Comparison of ENCODE assay signal across 13 cellular contexts in the genomic region with DNA sequence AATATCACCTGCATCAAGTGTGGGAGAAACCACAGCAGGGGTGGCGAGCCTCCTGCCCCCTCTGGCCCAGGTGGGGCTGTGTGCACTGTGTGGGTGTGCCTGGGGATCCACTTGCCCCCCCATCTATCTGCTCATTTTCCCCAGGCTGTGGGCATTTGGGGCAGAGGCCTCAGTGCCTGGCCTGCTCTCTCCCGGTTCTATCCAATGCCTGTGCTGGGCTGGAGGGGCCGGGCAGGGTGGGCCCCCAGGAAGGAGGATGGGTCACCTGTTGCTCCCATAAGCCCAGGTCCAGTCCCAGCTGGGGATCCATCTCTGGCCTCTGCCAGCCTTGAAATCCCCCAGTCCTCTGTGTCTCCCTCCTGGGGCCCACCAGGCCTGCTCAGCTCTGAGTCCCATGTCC.
DNase-seq lines count a peak whose midpoint lies in the region; ATAC-seq and TF ChIP-seq lines count a peak whose summit lies in the region.
"Had no signal": no experiment of that assay in that cellular context is flagged by ENCODE, and none has a peak within 500 bp of the region (broad histone marks: within the 10 kb centered on the region; RNA-seq: fewer than 3 reads in every experiment).

No MANE protein-coding gene starts in this region.

- no peak for DNase-seq in endothelial cell (ENCODE audit: low spot score)
- peak; percentile 75 for DNase-seq in mesenteric fat pad (ENCODE audit: low spot score)
- no peak for DNase-seq in aorta
- no peak for DNase-seq in epidermal melanocyte (ENCODE audit: insufficient read length, low spot score)
- DNase-seq: CD8-positive, alpha-beta memory T cell; DMS53; GM23248; IMR-90 had no signal

- H3K36me3 ChIP-seq in HEK293 (ENCODE audit: control insufficient read depth in 2 of 2, insufficient read depth in 1 of 2, low read length in 2 of 2), result no peaks in the 10 kb centered on the region
- no peaks in the 10 kb centered on the region for H3K36me3 ChIP-seq in aorta (ENCODE audit: control insufficient read depth in 1 of 2, insufficient read depth in 2 of 2, low read length in 1 of 2)

- peak overlapping the region; percentile 72 for H3K4me3 Mint-ChIP-seq in endothelial cell (ENCODE audit: unreplicated experiment)
- H3K4me3 Mint-ChIP-seq: CD14-positive monocyte; CD8-positive, alpha-beta memory T cell had no signal

- H3K4me1 ChIP-seq in HEK293 (ENCODE audit: control insufficient read depth, insufficient read depth, low read length), result no peaks in the 10 kb centered on the region
- no peaks in the 10 kb centered on the region for H3K4me1 ChIP-seq in aorta (ENCODE audit: control insufficient read depth in 1 of 2, insufficient read depth in 2 of 2, low read length in 2 of 2)
- H3K4me1 ChIP-seq: A549 had no signal

- ATAC-seq in aorta (ENCODE audit: low FRiP score) (peak; percentile 44), GM18858 (IDR thresholded peaks at IDR 0.05; ENCODE audit: unreplicated experiment) (no peak), GM19035 (IDR thresholded peaks at IDR 0.05; ENCODE audit: unreplicated experiment) (no peak)
- ATAC-seq: A549 had no signal

- H3K9me3 ChIP-seq in HEK293 (ENCODE audit: control insufficient read depth, insufficient read depth, low read depth, low read length) (no peaks in the 10 kb centered on the region), aorta (ENCODE audit: control insufficient read depth, low read length) (peaks cover 4% of the 10 kb centered on the region)

- peak overlapping the region; percentile 57 for H3K27ac Mint-ChIP-seq in endothelial cell (ENCODE audit: unreplicated experiment)
- H3K27ac Mint-ChIP-seq: CD8-positive, alpha-beta memory T cell had no signal

- POLR2A ChIA-PET in HEK293 (lab: Yijun Ruan, JAX), result no interaction called here

- CTCF ChIA-PET in HEK293 (lab: Yijun Ruan, JAX), result no interaction called here

- WGBS in aorta, 2 donors, result 80 to 86% methylated on average over 3 of the region's 3 CpGs

- H3K36me3 Mint-ChIP-seq in endothelial cell (ENCODE audit: low read depth, unreplicated experiment), result peaks cover 21% of the 10 kb centered on the region
- H3K36me3 Mint-ChIP-seq: CD14-positive monocyte had no signal

- H3K27me3 ChIP-seq in aorta (ENCODE audit: control insufficient read depth in 1 of 2, insufficient read depth in 2 of 2, low read length in 1 of 2), result no peaks in the 10 kb centered on the region

- H3K9me3 Mint-ChIP-seq in endothelial cell (ENCODE audit: unreplicated experiment), result peaks cover 33% of the 10 kb centered on the region

- H3K27ac ChIP-seq in HEK293 (ENCODE audit: extremely low read depth, low read depth, low read length) (no peak overlapping the region), aorta (ENCODE audit: low read depth in 1 of 2, low read length in 2 of 2) (no peak overlapping the region)
- H3K27ac ChIP-seq: A549, GM23248 had no signal

- no peak overlapping the region for H3K4me3 ChIP-seq in HEK293 (ENCODE audit: low read depth, low read length)
- no peak overlapping the region for H3K4me3 ChIP-seq in aorta (ENCODE audit: low read length in 2 of 2)
- H3K4me3 ChIP-seq: A549, GM23248 had no signal

- intact Hi-C loops in aorta (cut with DNase I), result no loop called here

- peaks cover 32% of the 10 kb centered on the region for H3K27me3 Mint-ChIP-seq in endothelial cell (ENCODE audit: unreplicated experiment)

- TF ChIP-seq CTCF in HEK293 (tag by site-specific recombination; IDR thresholded peaks at IDR 0.05) (no peak), endothelial cell (IDR thresholded peaks at IDR 0.05; ENCODE audit: unreplicated experiment) (no peak)

- no peaks in the 10 kb centered on the region for H3K4me1 Mint-ChIP-seq in endothelial cell (ENCODE audit: unreplicated experiment)
- H3K4me1 Mint-ChIP-seq: CD14-positive monocyte; CD8-positive, alpha-beta memory T cell had no signal

TF ChIP-seq in HEK293, 187 proteins besides CTCF, POLR2A, EP300 and RAD21:
- no peak for TF ChIP-seq ZNF155 (tag by site-specific recombination; IDR thresholded peaks at IDR 0.05)
- TF ChIP-seq SCRT2 (tag by site-specific recombination; IDR thresholded peaks at IDR 0.05), result 0 out of 2 replicates have a peak, but pooled peaks have one; percentile 46
TF ChIP-seq in HEK293: peak in this region for 1.
